In genomic region chr2:46229134-46230063, GRCh38 we compare ENCODE assay signal across 8 cellular contexts.
DNase-seq lines count a peak whose midpoint lies in the region; ATAC-seq and TF ChIP-seq lines count a peak whose summit lies in the region.

No MANE protein-coding gene starts in this region.

- H3K36me3 ChIP-seq in mucosa of descending colon (ENCODE audit: low read depth) = no peaks in the 10 kb centered on the region
- no peaks in the 10 kb centered on the region for H3K36me3 ChIP-seq in tibial nerve

- H3K9me3 Mint-ChIP-seq in CD4-positive, alpha-beta T cell = peaks cover 3% of the 10 kb centered on the region

- intact Hi-C loops in CD4-positive, alpha-beta T cell (cut with DNase I, micrococcal nuclease) = loop anchor here in 1 of 2 experiments (10.0 kb wide), 1 partner anchor 55 kb away; no protein-coding TSS in a partner anchor
- intact Hi-C loops in mucosa of descending colon (cut with DNase I, micrococcal nuclease) = no loop called here

- H3K4me3 ChIP-seq in mucosa of descending colon (no peak overlapping the region), tibial nerve (no peak overlapping the region)

- peak overlapping the region; percentile 14 for H3K4me3 Mint-ChIP-seq in CD4-positive, alpha-beta T cell

- WGBS in tibial nerve, 2 donors = 66 to 77% methylated on average over 11 of the region's 11 CpGs

- TF ChIP-seq EP300 in tibial nerve (IDR thresholded peaks at IDR 0.05) = no peak

- H3K27me3 Mint-ChIP-seq in CD4-positive, alpha-beta T cell = no peaks in the 10 kb centered on the region

- no peak for TF ChIP-seq POLR2A in tibial nerve (IDR thresholded peaks at IDR 0.05)

- H3K36me3 Mint-ChIP-seq in CD4-positive, alpha-beta T cell (ENCODE audit: low read depth) = no peaks in the 10 kb centered on the region

- H3K9me3 ChIP-seq in CD4-positive, alpha-beta T cell (ENCODE audit: control insufficient read depth, low read length) = no peaks in the 10 kb centered on the region
- H3K9me3 ChIP-seq in mucosa of descending colon = no peaks in the 10 kb centered on the region
- peaks cover 0 to 4% (median 0%) of the 10 kb centered on the region in 4 donors for H3K9me3 ChIP-seq in tibial nerve

- H3K27ac Mint-ChIP-seq in CD4-positive, alpha-beta T cell = peak overlapping the region; percentile 21

- DNase-seq in CD4-positive, alpha-beta T cell = peak in 1 of 10 experiments; percentile 10
- peak; percentile 30 for DNase-seq in activated CD4-positive, alpha-beta T cell treated with anti-CD3 and anti-CD28 coated beads for 48 hours
- peak in 1 of 3 donors; percentile 27 for DNase-seq in mucosa of descending colon
- no peak for DNase-seq in caudate nucleus (lab: John Stamatoyannopoulos, UW)
- no peak for DNase-seq in NCI-H1436 (lab: John Stamatoyannopoulos, UW)
- no peak for DNase-seq in tibial nerve (ENCODE audit: low spot score in 2 of 2)

- peaks cover 24% of the 10 kb centered on the region for H3K4me1 Mint-ChIP-seq in CD4-positive, alpha-beta T cell (ENCODE audit: low read depth)

- no peak overlapping the region for H3K27ac ChIP-seq in CD4-positive, alpha-beta T cell (ENCODE audit: low read depth, low read length)
- H3K27ac ChIP-seq in caudate nucleus (ENCODE audit: low read depth, low read length) (no peak overlapping the region), tibial nerve (no peak overlapping the region)

- CTCF ChIA-PET in CD4-positive, alpha-beta T cell (lab: Charles Lee) = interaction anchor here (0.5 to 2.4 kb wide), 4 partner anchors 10 to 437 kb away, joined by 3 to 8 read pairs (median 4); no protein-coding TSS in a partner anchor

- POLR2A ChIA-PET in CD4-positive, alpha-beta T cell (lab: Charles Lee) = interaction anchor here (0.7 to 1.8 kb wide), 2 partner anchors 10 to 72 kb away, joined by 3 to 9 read pairs; no protein-coding TSS in a partner anchor

- H3K4me1 ChIP-seq in mucosa of descending colon (ENCODE audit: low read depth) = peaks cover 8% of the 10 kb centered on the region
- peaks cover 0 to 5% (median 0%) of the 10 kb centered on the region in 4 donors for H3K4me1 ChIP-seq in tibial nerve

- no peak for TF ChIP-seq CTCF in CD4-positive, alpha-beta T cell (IDR thresholded peaks at IDR 0.05)
- TF ChIP-seq CTCF in mucosa of descending colon (IDR thresholded peaks at IDR 0.05) (no peak), tibial nerve (IDR thresholded peaks at IDR 0.05) (no peak)

- H3K27me3 ChIP-seq in CD4-positive, alpha-beta T cell (ENCODE audit: control insufficient read depth, insufficient read depth, low read length) = no peaks in the 10 kb centered on the region
- no peaks in the 10 kb centered on the region for H3K27me3 ChIP-seq in tibial nerve

- peak; percentile 80 for ATAC-seq in CD4-positive, alpha-beta T cell (ENCODE audit: poor library complexity)
- ATAC-seq in GM19023 (IDR thresholded peaks at IDR 0.05; ENCODE audit: unreplicated experiment) (peak; percentile 83), HG03103 (IDR thresholded peaks at IDR 0.05; ENCODE audit: low read depth, unreplicated experiment) (peak; percentile 60), mucosa of descending colon (peak; percentile 84)
